8 cellular contexts compared by ENCODE assay signal in the genomic region with DNA sequence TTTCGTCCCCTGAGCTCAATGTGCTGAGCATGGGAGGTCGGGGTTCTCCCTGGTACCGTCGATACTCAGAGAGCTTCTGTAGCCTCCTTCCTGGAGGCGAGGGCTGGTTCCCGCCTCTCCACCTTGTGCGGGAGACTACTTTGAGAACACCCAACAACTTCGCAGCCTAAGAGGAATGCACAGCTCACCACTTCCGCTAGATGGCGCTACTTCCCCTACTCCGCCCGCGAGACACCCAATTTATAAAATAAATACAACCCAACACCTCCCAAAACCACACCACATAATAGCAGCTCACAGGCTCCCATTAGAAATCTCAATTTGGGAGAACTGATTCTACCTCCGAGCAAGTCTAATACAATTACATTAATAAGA. TPM values are rescaled to one million over a fixed set of nuclear protein-coding genes. Genes with fewer than 3 reads are reported as not detected.
DNase-seq lines count a peak whose midpoint lies in the region; ATAC-seq, FAIRE-seq and TF ChIP-seq lines count a peak whose summit lies in the region.

No MANE protein-coding gene starts in this region.

- H2AFZ ChIP-seq in PC-3 (ENCODE audit: low read length) (0 out of 2 replicates have a peak overlapping the region, but pooled peaks have one; percentile 20), neuron (ENCODE audit: low read depth, low read length) (no peak overlapping the region)

- peak; percentile 82 to 88 for TF ChIP-seq RAD21 in A549 (conservative IDR thresholded peaks at IDR 0.05 in 1 of 2, IDR thresholded peaks at IDR 0.05 in 1 of 2)

- H3K4me1 ChIP-seq in A549 (peaks cover 16% of the 10 kb centered on the region), PC-3 (ENCODE audit: insufficient read depth, low read length) (no peaks in the 10 kb centered on the region), neuron (ENCODE audit: insufficient read depth, low read length) (peaks cover 37% of the 10 kb centered on the region), subcutaneous abdominal adipose tissue (ENCODE audit: control insufficient read depth in 5 of 5, insufficient read depth in 5 of 5, low read length in 5 of 5) (peaks cover 3 to 48% (median 42%) of the 10 kb centered on the region in 5 donors)

- TF ChIP-seq CTCF in A549 (IDR thresholded peaks at IDR 0.05) (peak; percentile 97), PC-3 (conservative IDR thresholded peaks at IDR 0.05; ENCODE audit: low read depth, low read length) (peak; percentile 87)

- FAIRE-seq in A549 (lab: Jason Lieb, UNC) (no peak), GM18507 (lab: Jason Lieb, UNC) (peak; percentile 48)

- ATAC-seq in A549 (peak; percentile 60 to 81), PC-3 (peak; percentile 67)

- no peak overlapping the region for H3K9ac ChIP-seq in PC-3 (ENCODE audit: low read length)
- H3K9ac ChIP-seq in subcutaneous abdominal adipose tissue (ENCODE audit: low read length in 5 of 5): no peak overlapping the region

- no peaks in the 10 kb centered on the region for H3K9me3 Mint-ChIP-seq in activated T-helper 2 cell treated with anti-CD3 and anti-CD28 coated beads, Interferon-gamma antibody, Interleukin-2, Interleukin-4, amounts not matched to agents 10 μg/mL and 5 μg/mL and 100 μg/mL, durations not matched to agents 14 hours and 24 hours and 36 hours

- peaks cover 14% of the 10 kb centered on the region for H3K4me1 Mint-ChIP-seq in activated T-helper 2 cell treated with anti-CD3 and anti-CD28 coated beads, Interferon-gamma antibody, Interleukin-2, Interleukin-4, amounts not matched to agents 10 μg/mL and 5 μg/mL and 100 μg/mL, durations not matched to agents 14 hours and 24 hours and 36 hours (ENCODE audit: low read depth)

- peak overlapping the region; percentile 82 for H3K4me3 Mint-ChIP-seq in activated T-helper 2 cell treated with anti-CD3 and anti-CD28 coated beads, Interferon-gamma antibody, Interleukin-2, Interleukin-4, amounts not matched to agents 10 μg/mL and 5 μg/mL and 100 μg/mL, durations not matched to agents 14 hours and 24 hours and 36 hours (ENCODE audit: low read depth)

- peaks cover 60% of the 10 kb centered on the region for H3K27me3 Mint-ChIP-seq in activated T-helper 2 cell treated with anti-CD3 and anti-CD28 coated beads, Interferon-gamma antibody, Interleukin-2, Interleukin-4, amounts not matched to agents 10 μg/mL and 5 μg/mL and 100 μg/mL, durations not matched to agents 14 hours and 24 hours and 36 hours (ENCODE audit: low read depth)

- H3K9me2 ChIP-seq in PC-3 (replicated peaks; ENCODE audit: low read length): no peaks in the 10 kb centered on the region

- H3K36me3 Mint-ChIP-seq in activated T-helper 2 cell treated with anti-CD3 and anti-CD28 coated beads, Interferon-gamma antibody, Interleukin-2, Interleukin-4, amounts not matched to agents 10 μg/mL and 5 μg/mL and 100 μg/mL, durations not matched to agents 14 hours and 24 hours and 36 hours (ENCODE audit: low read depth): no peaks in the 10 kb centered on the region

- intact Hi-C loops in PC-3 (cut with micrococcal nuclease): no loop called here
- intact Hi-C loops in activated T-helper 2 cell treated with anti-CD3 and anti-CD28 coated beads, Interferon-gamma antibody, Interleukin-2, Interleukin-4, amounts not matched to agents 10 μg/mL and 5 μg/mL and 100 μg/mL, durations not matched to agents 14 hours and 24 hours and 36 hours (cut with micrococcal nuclease): loop anchor here (2.0 to 5.0 kb wide), 2 partner anchors 991 to 1033 kb away; no protein-coding TSS in a partner anchor

- 0 out of 3 replicates have a peak, but pooled peaks cover 2% of the 10 kb centered on the region for H3K9me3 ChIP-seq in A549
- no peaks in the 10 kb centered on the region for H3K9me3 ChIP-seq in PC-3 (ENCODE audit: low read length)
- peaks cover 2% of the 10 kb centered on the region for H3K9me3 ChIP-seq in neuron (ENCODE audit: low read length)
- H3K9me3 ChIP-seq in subcutaneous abdominal adipose tissue (ENCODE audit: control insufficient read depth in 5 of 5, low read length in 5 of 5): no peaks in the 10 kb centered on the region

- H3K27ac ChIP-seq in A549 (peak overlapping the region in 1 of 2 experiments; percentile 15; a peak in 1 of 6 replicates), PC-3 (ENCODE audit: low read length) (no peak overlapping the region), subcutaneous abdominal adipose tissue (ENCODE audit: low read depth, low read length) (no peak overlapping the region)

- H3K4me2 ChIP-seq in A549: peak overlapping the region; percentile 93
- peak overlapping the region; percentile 58 for H3K4me2 ChIP-seq in PC-3 (ENCODE audit: low read length)

- no peaks in the 10 kb centered on the region for H3K79me2 ChIP-seq in PC-3 (ENCODE audit: low read length)

- H3F3A ChIP-seq in PC-3 (ENCODE audit: low read length, unreplicated experiment): no peaks in the 10 kb centered on the region

- no peak overlapping the region for H3K27ac Mint-ChIP-seq in activated T-helper 2 cell treated with anti-CD3 and anti-CD28 coated beads, Interferon-gamma antibody, Interleukin-2, Interleukin-4, amounts not matched to agents 10 μg/mL and 5 μg/mL and 100 μg/mL, durations not matched to agents 14 hours and 24 hours and 36 hours

- CTCF ChIA-PET in A549 (lab: Yijun Ruan, JAX) (interaction anchor here (0.6 to 3.3 kb wide), 50 partner anchors 10 to 1776 kb away, joined by 3 to 51 read pairs (median 5); no protein-coding TSS in a partner anchor), PC-3 (lab: Charles Lee) (interaction anchor here (0.7 to 1.1 kb wide), 3 partner anchors 13 to 238 kb away, joined by 3 read pairs; no protein-coding TSS in a partner anchor)

- no peak for TF ChIP-seq POLR2A in A549 (IDR thresholded peaks at IDR 0.05; ENCODE audit: low read length)

- WGBS in A549 (ENCODE audit: missing lambda C conversion rate): 3% methylated on average over 14 of the region's 14 CpGs

- POLR2A ChIA-PET in A549 (lab: Yijun Ruan, JAX) (no interaction called here), PC-3 (lab: Charles Lee; ENCODE audit: unreplicated experiment) (no interaction called here)

- H3K27me3 ChIP-seq in PC-3 (ENCODE audit: low read length) (peaks cover 85% of the 10 kb centered on the region), neuron (ENCODE audit: insufficient read depth, low read length) (no peaks in the 10 kb centered on the region), subcutaneous abdominal adipose tissue (ENCODE audit: control insufficient read depth in 5 of 5, insufficient read depth in 4 of 5, low read length in 5 of 5) (peaks cover 0 to 14% (median 4%) of the 10 kb centered on the region in 5 donors)

- H4K20me1 ChIP-seq in PC-3 (ENCODE audit: low read length): no peaks in the 10 kb centered on the region

- no TSS peak for BruUV-seq in PC-3 (replicated peaks; lab: Mats Ljungman, UMichigan)

- H3K36me3 ChIP-seq in PC-3 (ENCODE audit: low read depth, low read length) (no peaks in the 10 kb centered on the region), neuron (ENCODE audit: insufficient read depth, low read length) (peaks cover 17% of the 10 kb centered on the region), subcutaneous abdominal adipose tissue (ENCODE audit: control insufficient read depth in 5 of 5, insufficient read depth in 5 of 5, low read length in 5 of 5) (no peaks in the 10 kb centered on the region)

- TF ChIP-seq EP300 in A549 (IDR thresholded peaks at IDR 0.05): no peak

- H3K4me3 ChIP-seq in A549: peak overlapping the region; percentile 45
- peak overlapping the region; percentile 32; the same call in 1 of the 2 replicates for H3K4me3 ChIP-seq in PC-3 (ENCODE audit: low read length)
- peak overlapping the region; percentile 78 for H3K4me3 ChIP-seq in neuron (ENCODE audit: low read length)
- H3K4me3 ChIP-seq in subcutaneous abdominal adipose tissue (ENCODE audit: low read depth in 1 of 5, low read length in 5 of 5): peak overlapping the region; percentile 51 to 69 (median 68)

- peak; percentile 72 to 76 for DNase-seq in A549 (ENCODE audit: low read depth in 1 of 2, low spot score in 1 of 2)
- DNase-seq in GM18507 (ENCODE audit: extremely low spot score, insufficient read length, low read depth): peak; percentile 51
- peak in 53 of 76 experiments; percentile 4 to 62 (median 26) for DNase-seq in HUDEP-2 (lab: John Stamatoyannopoulos, UW; ENCODE audit: unreplicated experiment in 76 of 76)
- peak; percentile 62 for DNase-seq in PC-3
- peak; percentile 65 for DNase-seq in activated T-helper 2 cell treated with anti-CD3 and anti-CD28 coated beads, Interferon-gamma antibody, Interleukin-2, Interleukin-4, amounts not matched to agents 10 μg/mL and 5 μg/mL and 100 μg/mL, durations not matched to agents 14 hours and 24 hours and 36 hours (ENCODE audit: low spot score)
- peak; percentile 33 for DNase-seq in foreskin melanocyte

TF ChIP-seq in A549, 52 proteins besides CTCF, POLR2A, EP300 and RAD21:
- TF ChIP-seq ESRRA (IDR thresholded peaks at IDR 0.05; ENCODE audit: borderline replicate concordance, low read length): no peak
- no peak for TF ChIP-seq EHF (CRISPR knock-in tag; IDR thresholded peaks at IDR 0.05)
- TF ChIP-seq, protein P1, sequence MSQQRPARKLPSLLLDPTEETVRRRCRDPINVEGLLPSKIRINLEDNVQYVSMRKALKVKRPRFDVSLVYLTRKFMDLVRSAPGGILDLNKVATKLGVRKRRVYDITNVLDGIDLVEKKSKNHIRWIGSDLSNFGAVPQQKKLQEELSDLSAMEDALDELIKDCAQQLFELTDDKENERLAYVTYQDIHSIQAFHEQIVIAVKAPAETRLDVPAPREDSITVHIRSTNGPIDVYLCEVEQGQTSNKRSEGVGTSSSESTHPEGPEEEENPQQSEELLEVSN (IDR thresholded peaks at IDR 0.05; ENCODE audit: borderline replicate concordance, low read depth): peak; percentile 39; the same call in 1 of the 2 replicates
- peak; percentile 76 for TF ChIP-seq SMC3 (IDR thresholded peaks at IDR 0.05)
- TF ChIP-seq, protein P2, sequence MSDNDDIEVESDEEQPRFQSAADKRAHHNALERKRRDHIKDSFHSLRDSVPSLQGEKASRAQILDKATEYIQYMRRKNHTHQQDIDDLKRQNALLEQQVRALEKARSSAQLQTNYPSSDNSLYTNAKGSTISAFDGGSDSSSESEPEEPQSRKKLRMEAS (IDR thresholded peaks at IDR 0.05): peak; percentile 41

RNA-seq across cellular contexts. Expression of gene RGMA, which starts 1.2 kb away (rescaled TPM):
- 0.07 TPM in 1 of 2 replicates, not detected in the other for polyA plus RNA-seq in A549 (2011; rRNA removed)
- 0.06 and 0.08 TPM in 2 replicates for polyA plus RNA-seq in A549 (2012; cell fraction: cytosol; rRNA removed)
- polyA plus RNA-seq in A549 (2012; cell fraction: nucleus; rRNA removed): 0.14 and 0.20 TPM in 2 replicates
- 0.08 to 0.22 TPM (median 0.08 TPM) in 3 replicates for polyA plus RNA-seq in A549 (2017; fragmentation: RNase III; extraction: RNeasy Plus Mini Kit Qiagen cat#74134 plus additional on column Dnase treatment)
- polyA minus RNA-seq in A549 (2011; rRNA and poly(A)+ RNA removed): not detected in 2 replicates
- 1.3 and 2.5 TPM in 2 replicates for total RNA-seq in PC-3 (2014; rRNA removed)
- not detected in 2 replicates for total RNA-seq in activated T-helper 2 cell treated with anti-CD3 and anti-CD28 coated beads, Interferon-gamma antibody, Interleukin-2, Interleukin-4, amounts not matched to agents 10 μg/mL and 5 μg/mL and 100 μg/mL, durations not matched to agents 14 hours and 24 hours and 36 hours
